Comparison of ENCODE assay signal across 26 cellular contexts in the genomic region with DNA sequence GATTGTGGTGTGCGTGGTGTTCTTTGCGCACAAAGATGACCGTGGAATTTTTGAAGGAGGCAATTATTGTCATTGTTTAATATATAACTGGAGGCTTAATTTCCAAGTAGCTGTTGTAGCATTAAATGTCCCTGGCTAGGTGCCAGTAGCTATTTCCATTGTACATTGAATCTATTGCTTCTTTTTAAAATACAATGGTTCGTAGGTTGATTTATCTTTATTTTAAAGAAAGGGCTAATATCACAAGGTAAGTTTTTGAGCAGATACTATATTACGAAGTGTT.
DNase-seq lines count a peak whose midpoint lies in the region; ATAC-seq and TF ChIP-seq lines count a peak whose summit lies in the region.
"Had no signal": no experiment of that assay in that cellular context is flagged by ENCODE, and none has a peak within 500 bp of the region (broad histone marks: within the 10 kb centered on the region; RNA-seq: fewer than 3 reads in every experiment).

No MANE protein-coding gene starts in this region.

- no peak overlapping the region for H3K9ac ChIP-seq in Karpas-422 (ENCODE audit: low read length)
- H3K9ac ChIP-seq: neural progenitor cell had no signal

- no peak for ATAC-seq in omental fat pad (ENCODE audit: low FRiP score)
- ATAC-seq: SK-N-SH treated with all-trans-retinoic acid at 6 μM for 48 hours; stimulated activated naive CD8-positive, alpha-beta T cell treated with anti-CD3 and anti-CD28 coated beads, Interleukin-15, Interleukin-2, amounts not matched to agents 100 U/mL and 50 U/mL, for 24 hours had no signal

- no peaks in the 10 kb centered on the region for H3K36me3 ChIP-seq in Karpas-422 (ENCODE audit: insufficient read depth, low read length)
- H3K36me3 ChIP-seq: brain microvascular endothelial cell, left ventricle myocardium inferior, neural progenitor cell, right atrium auricular region had no signal

- H3K4me1 ChIP-seq in Karpas-422 (ENCODE audit: low read length), result peaks cover 31% of the 10 kb centered on the region
- H3K4me1 ChIP-seq: right atrium auricular region had no signal

- H3K4me1 Mint-ChIP-seq in nephron, result peaks cover 50% of the 10 kb centered on the region

- no peaks in the 10 kb centered on the region for H3K27me3 ChIP-seq in Karpas-422 (ENCODE audit: low read length)
- H3K27me3 ChIP-seq: brain microvascular endothelial cell, neural progenitor cell, right atrium auricular region had no signal

- H3K4me3 ChIP-seq in choroid plexus epithelial cell (ENCODE audit: low read depth, low read length), result no peak overlapping the region
- no peak overlapping the region for H3K4me3 ChIP-seq in Karpas-422 (ENCODE audit: low read length)
- no peak overlapping the region for H3K4me3 ChIP-seq in coronary artery
- H3K4me3 ChIP-seq: left ventricle myocardium inferior, neural progenitor cell, PC-9, right atrium auricular region had no signal

- H3K9me3 Mint-ChIP-seq in nephron, result no peaks in the 10 kb centered on the region
- H3K9me3 Mint-ChIP-seq: activated CD4-positive, alpha-beta memory T cell treated with anti-CD3 and anti-CD28 coated beads, Interleukin-2, amount 10 ng/mL, durations not matched to agents 7 days and 5 days; activated naive CD4-positive, alpha-beta T cell treated with anti-CD3 and anti-CD28 coated beads for 36 hours; CD4-positive, alpha-beta memory T cell had no signal

- no peaks in the 10 kb centered on the region for H3K27me3 Mint-ChIP-seq in nephron (ENCODE audit: low read depth)
- H3K27me3 Mint-ChIP-seq: activated CD4-positive, alpha-beta memory T cell treated with anti-CD3 and anti-CD28 coated beads, Interleukin-2, amount 10 ng/mL, durations not matched to agents 7 days and 5 days; CD4-positive, alpha-beta memory T cell had no signal

- H2AFZ ChIP-seq in Karpas-422 (ENCODE audit: low read length), result no peak overlapping the region
- H2AFZ ChIP-seq: neural progenitor cell, PC-9 had no signal

- H3K9me2 ChIP-seq in Karpas-422 (replicated peaks; ENCODE audit: insufficient read depth, low read length), result no peaks in the 10 kb centered on the region

- no peak overlapping the region for H3K4me3 Mint-ChIP-seq in nephron
- H3K4me3 Mint-ChIP-seq: activated CD4-positive, alpha-beta memory T cell treated with anti-CD3 and anti-CD28 coated beads, Interleukin-2, amount 10 ng/mL, durations not matched to agents 7 days and 5 days; activated naive CD4-positive, alpha-beta T cell treated with anti-CD3 and anti-CD28 coated beads for 36 hours; CD4-positive, alpha-beta memory T cell; neural progenitor cell had no signal

- peaks cover 91% of the 10 kb centered on the region for H3K79me2 ChIP-seq in Karpas-422 (ENCODE audit: low read length)

- H3K36me3 Mint-ChIP-seq in nephron (ENCODE audit: low read depth), result peaks cover 13% of the 10 kb centered on the region

- H4K20me1 ChIP-seq in Karpas-422 (ENCODE audit: insufficient read depth, low read depth, low read length), result no peaks in the 10 kb centered on the region

- TF ChIP-seq CTCF in choroid plexus epithelial cell (conservative IDR thresholded peaks at IDR 0.05; ENCODE audit: low read depth, low read length) (no peak), nephron (IDR thresholded peaks at IDR 0.05; ENCODE audit: unreplicated experiment in 3 of 3) (no peak), omental fat pad (IDR thresholded peaks at IDR 0.05) (no peak), coronary artery (IDR thresholded peaks at IDR 0.05) (no peak)

- H3K27ac ChIP-seq in Karpas-422 (ENCODE audit: low read length), result no peak overlapping the region
- no peak overlapping the region for H3K27ac ChIP-seq in coronary artery
- H3K27ac ChIP-seq: brain microvascular endothelial cell, left ventricle myocardium inferior, neural progenitor cell, PC-9, right atrium auricular region had no signal

- H3K9me3 ChIP-seq in Karpas-422 (ENCODE audit: low read length), result no peaks in the 10 kb centered on the region
- H3K9me3 ChIP-seq: left ventricle myocardium inferior, right atrium auricular region had no signal

- in situ Hi-C loops in Caki2 (cut with HindIII; ENCODE audit: low pct_unique_long_range_greater_than_20kb, low sequenced_read_pairs), result no loop called here

- H3K4me2 ChIP-seq in Karpas-422 (ENCODE audit: low read depth, low read length, poor library complexity, severe bottlenecking), result no peak overlapping the region
- H3K4me2 ChIP-seq: neural progenitor cell, PC-9 had no signal

- DNase-seq in NCI-H2227 (lab: John Stamatoyannopoulos, UW; ENCODE audit: unreplicated experiment) (peak; percentile 70), NCI-H2227 treated with DMSO at 0.1 percent for 48 hours (lab: John Stamatoyannopoulos, UW) (no peak), Caki2 (ENCODE audit: low read depth) (peak; percentile 49), choroid plexus epithelial cell (ENCODE audit: low read depth) (peak; percentile 43), omental fat pad (ENCODE audit: low spot score) (no peak), Karpas-422 (no peak), coronary artery (ENCODE audit: low spot score) (no peak)
- DNase-seq: activated CD4-positive, alpha-beta memory T cell treated with anti-CD3 and anti-CD28 coated beads, Interleukin-2, amount 10 ng/mL, durations not matched to agents 7 days and 5 days; activated CD8-positive, alpha-beta memory T cell treated with anti-CD3 and anti-CD28 coated beads, Interleukin-2, amount 50 U/mL, for 4 hours; activated naive CD4-positive, alpha-beta T cell treated with anti-CD3 and anti-CD28 coated beads for 36 hours; amniotic stem cell; brain microvascular endothelial cell; CD4-positive, alpha-beta memory T cell; cerebellar nuclear complex; KBM-7; left ventricle myocardium inferior; NCI-H1092 treated with DMSO at 0.1 percent for 48 hours; NCI-H2107; stimulated activated CD4-positive, alpha-beta T cell treated with anti-CD3 and anti-CD28 coated beads, Interleukin-2, amount 100 ng/mL, for 24 hours; stimulated activated naive CD8-positive, alpha-beta T cell treated with anti-CD3 and anti-CD28 coated beads, Interleukin-15, Interleukin-2, amounts not matched to agents 100 U/mL and 50 U/mL, for 24 hours; T-helper 2 cell had no signal

- H3K27ac Mint-ChIP-seq in nephron, result peak overlapping the region; percentile 0 to 70 (median 47)
- H3K27ac Mint-ChIP-seq: activated CD4-positive, alpha-beta memory T cell treated with anti-CD3 and anti-CD28 coated beads, Interleukin-2, amount 10 ng/mL, durations not matched to agents 7 days and 5 days; activated naive CD4-positive, alpha-beta T cell treated with anti-CD3 and anti-CD28 coated beads for 36 hours had no signal

Comparison
In these comparisons a context has a peak if more than half of its experiments do, and no peak if none do; other contexts are left out.
1. DNase-seq: peak in NCI-H2227 (single experiment), Caki2 (single experiment) and choroid plexus epithelial cell (single experiment); none in NCI-H2227 treated with DMSO at 0.1 percent for 48 hours (single experiment), omental fat pad (single experiment), Karpas-422 (single experiment) and coronary artery (single experiment).